8 cellular contexts compared by ENCODE assay signal in genomic region chr4:473575-474457, GRCh38. TPM values are rescaled to one million over a fixed set of nuclear protein-coding genes. Genes with fewer than 3 reads are reported as not detected.
DNase-seq lines count a peak whose midpoint lies in the region; ATAC-seq and TF ChIP-seq lines count a peak whose summit lies in the region.

No MANE protein-coding gene starts in this region.

- POLR2A ChIA-PET in activated CD4-positive, alpha-beta memory T cell treated with anti-CD3 and anti-CD28 coated beads for 36 hours (lab: Charles Lee) = interaction anchor here (0.9 to 2.1 kb wide), 5 partner anchors 19 to 349 kb away, joined by 3 to 18 read pairs (median 6); partner anchors contain the start of genes PIGG, ZNF141, ZNF718 and ZNF721

- peak; percentile 97 for DNase-seq in NCI-H69 (lab: John Stamatoyannopoulos, UW)
- peak; percentile 96 for DNase-seq in activated CD4-positive, alpha-beta memory T cell treated with anti-CD3 and anti-CD28 coated beads for 36 hours
- peak; percentile 96 for DNase-seq in ecto neural progenitor cell (ENCODE audit: low spot score)
- DNase-seq in lower leg skin (ENCODE audit: low spot score in 2 of 2) = peak; percentile 98 to 99
- peak; percentile 83 to 93 for DNase-seq in stimulated activated CD4-positive, alpha-beta T cell treated with anti-CD3 and anti-CD28 coated beads, Interleukin-4, amount 100 ng/mL, for 4 hours

- peaks cover 63% of the 10 kb centered on the region for H3K36me3 Mint-ChIP-seq in activated CD4-positive, alpha-beta memory T cell treated with anti-CD3 and anti-CD28 coated beads for 36 hours

- no peaks in the 10 kb centered on the region for H4K20me1 ChIP-seq in BLaER1

- H3K4me3 ChIP-seq in BLaER1 (peak overlapping the region; percentile 81), lower leg skin (ENCODE audit: low read depth, poor library complexity, severe bottlenecking) (peak overlapping the region; percentile 89)

- H3K9me3 ChIP-seq in BLaER1 = peaks cover 51% of the 10 kb centered on the region

- H3K27me3 Mint-ChIP-seq in activated CD4-positive, alpha-beta memory T cell treated with anti-CD3 and anti-CD28 coated beads for 36 hours = no peaks in the 10 kb centered on the region

- H3K4me2 ChIP-seq in BLaER1 = peak overlapping the region; percentile 76

- no peak for TF ChIP-seq CTCF in lower leg skin (IDR thresholded peaks at IDR 0.05)

- peaks cover 32% of the 10 kb centered on the region for H3K4me1 Mint-ChIP-seq in activated CD4-positive, alpha-beta memory T cell treated with anti-CD3 and anti-CD28 coated beads for 36 hours (ENCODE audit: low read depth)

- CTCF ChIA-PET in activated CD4-positive, alpha-beta memory T cell treated with anti-CD3 and anti-CD28 coated beads for 36 hours (lab: Charles Lee) = no interaction called here

- TF ChIP-seq POLR2A in lower leg skin (IDR thresholded peaks at IDR 0.05) = peak in 1 of 2 donors; percentile 26

- peak overlapping the region; percentile 99 for H3K4me3 Mint-ChIP-seq in activated CD4-positive, alpha-beta memory T cell treated with anti-CD3 and anti-CD28 coated beads for 36 hours

- H3K27me3 ChIP-seq in BLaER1 = no peaks in the 10 kb centered on the region

- H3K27ac Mint-ChIP-seq in activated CD4-positive, alpha-beta memory T cell treated with anti-CD3 and anti-CD28 coated beads for 36 hours = peak overlapping the region; percentile 100

- peaks cover 12% of the 10 kb centered on the region for H3K4me1 ChIP-seq in BLaER1

- peak overlapping the region; percentile 92 for H3K9ac ChIP-seq in BLaER1

- 0% methylated on average over 45 to 50 of the region's 55 CpGs for WGBS in lower leg skin, 2 donors

- H3K9me3 Mint-ChIP-seq in activated CD4-positive, alpha-beta memory T cell treated with anti-CD3 and anti-CD28 coated beads for 36 hours = peaks cover 57% of the 10 kb centered on the region

- H3K27ac ChIP-seq in BLaER1 = peak overlapping the region; percentile 94

- intact Hi-C loops in activated CD4-positive, alpha-beta memory T cell treated with anti-CD3 and anti-CD28 coated beads for 36 hours (cut with micrococcal nuclease) = loop anchor here (1.0 to 5.0 kb wide), 3 partner anchors 25 to 352 kb away; partner anchors contain the start of genes PIGG, ZNF141, ZNF718 and ZNF721
- intact Hi-C loops in lower leg skin (cut with DNase I; ENCODE audit: low total_unique reads) = no loop called here

- ATAC-seq in GM19324 (IDR thresholded peaks at IDR 0.05; ENCODE audit: low FRiP score, unreplicated experiment) (peak; percentile 100), HG03460 (IDR thresholded peaks at IDR 0.05; ENCODE audit: unreplicated experiment) (peak; percentile 100)

- peaks cover 34% of the 10 kb centered on the region for H3K36me3 ChIP-seq in BLaER1

RNA-seq across cellular contexts. Expression of gene ZNF721, which starts 25.1 kb away (rescaled TPM):
- total RNA-seq in activated CD4-positive, alpha-beta memory T cell treated with anti-CD3 and anti-CD28 coated beads for 36 hours = 10 to 100 TPM; 31.0 to 31.8 TPM
- total RNA-seq in lower leg skin = 10 to 100 TPM; 29.0 to 48.5 (median 37.0) TPM

RNA-seq across cellular contexts. Expression of gene PIGG, which starts 25.2 kb away (rescaled TPM):
- total RNA-seq in activated CD4-positive, alpha-beta memory T cell treated with anti-CD3 and anti-CD28 coated beads for 36 hours = 10 to 100 TPM; 38.9 to 42.2 TPM
- total RNA-seq in lower leg skin = 10 to 100 TPM; 29.7 to 71.8 (median 34.8) TPM

Comparison
In these comparisons a context has a peak if more than half of its experiments do, and no peak if none do; other contexts are left out.
1. Peak in every context shown above with its lines: DNase-seq, ATAC-seq, H3K4me3 ChIP-seq and H3K27ac ChIP-seq.